Comparison of ENCODE assay signal across 22 cellular contexts in the genomic region with DNA sequence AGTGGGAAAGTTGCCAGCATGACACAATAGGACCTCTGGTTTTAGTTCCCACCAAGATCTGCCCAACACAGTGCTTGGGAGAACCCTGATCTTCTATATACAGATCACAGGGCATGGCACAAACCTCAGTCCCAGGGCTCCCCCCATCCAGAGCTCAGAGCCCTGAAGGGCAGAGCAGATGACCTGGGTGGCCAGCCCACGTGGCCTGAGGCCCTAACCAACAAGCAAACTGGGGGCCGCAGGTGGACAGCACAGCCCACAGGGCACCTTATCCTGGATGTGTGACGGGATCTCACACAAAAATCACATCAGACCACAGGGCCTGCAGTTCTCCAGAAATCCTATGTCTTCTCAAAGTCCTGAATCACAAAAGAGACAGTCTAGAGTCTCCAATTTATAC. TPM values are rescaled to one million over a fixed set of nuclear protein-coding genes. Genes with fewer than 3 reads are reported as not detected.
"Had no signal": no experiment of that assay in that cellular context is flagged by ENCODE, and none has a peak within 500 bp of the region (broad histone marks: within the 10 kb centered on the region; RNA-seq: fewer than 3 reads in every experiment).

No MANE protein-coding gene starts in this region.

- ATAC-seq: activated T-cell treated with anti-CD3 and anti-CD28 coated beads, Interleukin-2, amount 50 U/mL, for 72 hours; effector memory CD8-positive, alpha-beta T cell; gastrocnemius medialis; left colon; naive thymus-derived CD8-positive, alpha-beta T cell; psoas muscle; right cardiac atrium; T-cell had no signal

- FAIRE-seq: islet of Langerhans had no signal

- H3K27me3 ChIP-seq: brain microvascular endothelial cell, esophagus squamous epithelium, gastrocnemius medialis, thyroid gland, uterus had no signal

- H3K27ac ChIP-seq: brain microvascular endothelial cell, esophagus squamous epithelium, gastrocnemius medialis, psoas muscle, thyroid gland, uterus, VCaP had no signal

- H3K4me1 ChIP-seq: psoas muscle, uterus had no signal

- H3K36me3 ChIP-seq: brain microvascular endothelial cell, esophagus squamous epithelium, gastrocnemius medialis, thyroid gland, uterus had no signal

- H3K9me3 ChIP-seq: esophagus squamous epithelium, gastrocnemius medialis, psoas muscle, thyroid gland, uterus had no signal

- H3K4me3 ChIP-seq: esophagus squamous epithelium, gastrocnemius medialis, lung, psoas muscle, thyroid gland, uterus had no signal

- DNase-seq: activated gamma-delta T cell; activated T-cell treated with anti-CD3 and anti-CD28 coated beads, Interleukin-2, amount 50 U/mL, for 72 hours; aorta; brain microvascular endothelial cell; central memory CD4-positive, alpha-beta T cell; effector memory CD8-positive, alpha-beta T cell; esophagus squamous epithelium; gastrocnemius medialis; hypothalamus; left colon; naive thymus-derived CD8-positive, alpha-beta T cell; psoas muscle; right cardiac atrium; stimulated activated CD4-positive, alpha-beta T cell treated with anti-CD3 and anti-CD28 coated beads, Interleukin-12 subunit alpha, Interleukin-12 subunit beta, amount 100 ng/mL, for 4 hours; stimulated activated CD4-positive, alpha-beta T cell treated with anti-CD3 and anti-CD28 coated beads, Interleukin-4, amount 100 ng/mL, for 4 hours; T-cell; uterus had no signal

RNA-seq across cellular contexts. Expression of a gene that starts 34.7 kb away (rescaled TPM):
- total RNA-seq: osteoblast had no signal
